Comparison of ENCODE assay signal across 24 cellular contexts in the genomic region with DNA sequence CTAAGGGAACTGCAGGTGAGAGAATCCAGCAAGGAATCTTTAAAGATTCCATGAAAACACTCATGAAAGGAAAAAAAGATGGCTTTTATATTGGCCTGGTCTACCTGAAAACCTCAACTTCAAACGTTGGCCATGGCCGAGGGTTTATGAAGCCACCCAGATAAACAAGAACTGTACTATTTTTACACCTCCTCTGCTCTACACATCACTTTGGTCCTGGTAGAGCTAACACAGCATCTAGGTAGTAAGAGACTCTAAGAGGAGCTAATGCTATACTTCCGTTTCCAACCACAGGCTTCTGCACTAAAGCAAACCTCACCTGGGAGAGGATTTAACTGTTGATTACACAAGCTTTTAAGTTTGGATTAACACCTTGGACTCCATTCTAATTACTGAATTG.
"Had no signal": no experiment of that assay in that cellular context is flagged by ENCODE, and none has a peak within 500 bp of the region (broad histone marks: within the 10 kb centered on the region; RNA-seq: fewer than 3 reads in every experiment).

No MANE protein-coding gene starts in this region.

- ATAC-seq: left lobe of liver; lower lobe of right lung; mucosa of descending colon; naive thymus-derived CD4-positive, alpha-beta T cell; natural killer cell treated with Interleukin-12 subunit alpha and Interleukin-12 subunit beta and Interleukin-15 and Interleukin-18, amount 100 ng/mL, for 72 hours; right lobe of liver; stimulated activated naive B cell treated with anti-CD40 and anti-IgM and Interleukin-4, amounts not matched to agents 10 μg/mL and 1 μg/mL and 100 μg/mL, for 72 hours; stimulated activated naive CD8-positive, alpha-beta T cell treated with anti-CD3 and anti-CD28 coated beads, Interleukin-15, Interleukin-2, amounts not matched to agents 100 U/mL and 50 U/mL, for 24 hours had no signal

- H3K4me3 Mint-ChIP-seq: naive thymus-derived CD4-positive, alpha-beta T cell; natural killer cell treated with Interleukin-12 subunit alpha and Interleukin-12 subunit beta and Interleukin-15 and Interleukin-18, amount 100 ng/mL, for 72 hours; stimulated activated naive B cell treated with anti-CD40 and anti-IgM and Interleukin-4, amounts not matched to agents 10 μg/mL and 1 μg/mL and 100 μg/mL, for 72 hours had no signal

- H3K27me3 ChIP-seq: ovary, right atrium auricular region, right lobe of liver, stomach, testis, thyroid gland, transverse colon, upper lobe of left lung, vagina had no signal

- H3K36me3 Mint-ChIP-seq: naive thymus-derived CD4-positive, alpha-beta T cell; natural killer cell treated with Interleukin-12 subunit alpha and Interleukin-12 subunit beta and Interleukin-15 and Interleukin-18, amount 100 ng/mL, for 72 hours; stimulated activated naive B cell treated with anti-CD40 and anti-IgM and Interleukin-4, amounts not matched to agents 10 μg/mL and 1 μg/mL and 100 μg/mL, for 72 hours had no signal

- DNase-seq: left cardiac atrium; lower lobe of right lung; mammary epithelial cell; midbrain; mucosa of descending colon; naive thymus-derived CD4-positive, alpha-beta T cell; ovary; right lobe of liver; stimulated activated CD4-positive, alpha-beta T cell treated with anti-CD3 and anti-CD28 coated beads, Interleukin-15, amount 100 ng/mL, for 24 hours; stimulated activated CD4-positive, alpha-beta T cell treated with anti-CD3 and anti-CD28 coated beads, Interleukin-2, amount 100 ng/mL, for 24 hours; stimulated activated CD4-positive, alpha-beta T cell treated with anti-CD3 and anti-CD28 coated beads, Interleukin-4, amount 100 ng/mL, for 1 hour; stimulated activated naive B cell treated with anti-CD40 and anti-IgM and Interleukin-4, amounts not matched to agents 10 μg/mL and 1 μg/mL and 100 μg/mL, for 72 hours; stimulated activated naive CD8-positive, alpha-beta T cell treated with anti-CD3 and anti-CD28 coated beads, Interleukin-15, Interleukin-2, amounts not matched to agents 100 U/mL and 50 U/mL, for 24 hours; stomach; testis; thyroid gland; transverse colon; upper lobe of left lung had no signal

- H3K9me3 ChIP-seq: lower lobe of right lung, mucosa of descending colon, ovary, right atrium auricular region, right lobe of liver, stomach, testis, thyroid gland, transverse colon, upper lobe of left lung, vagina had no signal

- H3K27ac ChIP-seq: lower lobe of right lung, ovary, right atrium auricular region, right lobe of liver, stomach, testis, thyroid gland, transverse colon, upper lobe of left lung, vagina had no signal

- H3K36me3 ChIP-seq: lower lobe of right lung, ovary, right atrium auricular region, right lobe of liver, stomach, thyroid gland, transverse colon, upper lobe of left lung, vagina had no signal

- H3K4me3 ChIP-seq: lower lobe of right lung, mucosa of descending colon, ovary, right atrium auricular region, right lobe of liver, smooth muscle cell, stomach, testis, thyroid gland, transverse colon, upper lobe of left lung, vagina had no signal

- H3K4me2 ChIP-seq: smooth muscle cell had no signal

- H3K27me3 Mint-ChIP-seq: naive thymus-derived CD4-positive, alpha-beta T cell; natural killer cell treated with Interleukin-12 subunit alpha and Interleukin-12 subunit beta and Interleukin-15 and Interleukin-18, amount 100 ng/mL, for 72 hours; stimulated activated naive B cell treated with anti-CD40 and anti-IgM and Interleukin-4, amounts not matched to agents 10 μg/mL and 1 μg/mL and 100 μg/mL, for 72 hours had no signal

- H3K4me1 ChIP-seq: lower lobe of right lung, right atrium auricular region, right lobe of liver, stomach, testis, transverse colon, upper lobe of left lung, vagina had no signal

- H3K4me1 Mint-ChIP-seq: naive thymus-derived CD4-positive, alpha-beta T cell; stimulated activated naive B cell treated with anti-CD40 and anti-IgM and Interleukin-4, amounts not matched to agents 10 μg/mL and 1 μg/mL and 100 μg/mL, for 72 hours had no signal

- H3K27ac Mint-ChIP-seq: naive thymus-derived CD4-positive, alpha-beta T cell; natural killer cell treated with Interleukin-12 subunit alpha and Interleukin-12 subunit beta and Interleukin-15 and Interleukin-18, amount 100 ng/mL, for 72 hours; progenitor cell of endocrine pancreas; stimulated activated naive B cell treated with anti-CD40 and anti-IgM and Interleukin-4, amounts not matched to agents 10 μg/mL and 1 μg/mL and 100 μg/mL, for 72 hours had no signal
